ENCODE assay signal across 11 cellular contexts in genomic region chr2:101329026-101329425, GRCh38. TPM values are rescaled to one million over a fixed set of nuclear protein-coding genes. Genes with fewer than 3 reads are reported as not detected.
DNase-seq lines count a peak whose midpoint lies in the region; ATAC-seq lines count a peak whose summit lies in the region.
"Had no signal": no experiment of that assay in that cellular context is flagged by ENCODE, and none has a peak within 500 bp of the region (broad histone marks: within the 10 kb centered on the region; RNA-seq: fewer than 3 reads in every experiment).

No MANE protein-coding gene starts in this region.

- no peaks in the 10 kb centered on the region for H3K27me3 Mint-ChIP-seq in activated naive CD8-positive, alpha-beta T cell treated with anti-CD3 and anti-CD28 coated beads, Interleukin-2, amount 10 ng/mL, durations not matched to agents 7 days and 5 days
- no peaks in the 10 kb centered on the region for H3K27me3 Mint-ChIP-seq in activated naive CD8-positive, alpha-beta T cell treated with anti-CD3 and anti-CD28 coated beads for 36 hours

- peak overlapping the region; percentile 15 for H3K4me3 Mint-ChIP-seq in activated naive CD8-positive, alpha-beta T cell treated with anti-CD3 and anti-CD28 coated beads, Interleukin-2, amount 10 ng/mL, durations not matched to agents 7 days and 5 days
- no peak overlapping the region for H3K4me3 Mint-ChIP-seq in activated naive CD8-positive, alpha-beta T cell treated with anti-CD3 and anti-CD28 coated beads for 36 hours

- H3K9me3 Mint-ChIP-seq in activated naive CD8-positive, alpha-beta T cell treated with anti-CD3 and anti-CD28 coated beads, Interleukin-2, amount 10 ng/mL, durations not matched to agents 7 days and 5 days, result peaks cover 3% of the 10 kb centered on the region
- peaks cover 1% of the 10 kb centered on the region for H3K9me3 Mint-ChIP-seq in activated naive CD8-positive, alpha-beta T cell treated with anti-CD3 and anti-CD28 coated beads for 36 hours

- H3K36me3 ChIP-seq in thymus (ENCODE audit: control insufficient read depth, insufficient read depth), result no peaks in the 10 kb centered on the region
- H3K36me3 ChIP-seq: right atrium auricular region had no signal

- 12% methylated on average over 4 of the region's 4 CpGs for WGBS in thymus

- POLR2A ChIA-PET in activated naive CD8-positive, alpha-beta T cell treated with anti-CD3 and anti-CD28 coated beads, Interleukin-2, amount 10 ng/mL, durations not matched to agents 7 days and 5 days (lab: Charles Lee), result interaction anchor here (1.1 to 4.8 kb wide), 6 partner anchors 12 to 105 kb away, joined by 3 to 32 read pairs (median 14); partner anchors contain the start of genes CNOT11 and RNF149

- no peak for ATAC-seq in activated naive CD8-positive, alpha-beta T cell treated with anti-CD3 and anti-CD28 coated beads, Interleukin-2, amount 10 ng/mL, durations not matched to agents 7 days and 5 days (ENCODE audit: low read depth)
- ATAC-seq in GM21529 (IDR thresholded peaks at IDR 0.05; ENCODE audit: unreplicated experiment) (no peak), GM18502 (IDR thresholded peaks at IDR 0.05; ENCODE audit: poor library complexity, unreplicated experiment) (no peak), HG03025 (IDR thresholded peaks at IDR 0.05; ENCODE audit: low FRiP score, unreplicated experiment) (no peak)

- peak overlapping the region; percentile 99 for H3K27ac ChIP-seq in epithelial cell of prostate
- H3K27ac ChIP-seq in thymus (ENCODE audit: low read depth), result peak overlapping the region; percentile 46

- H3K9me3 ChIP-seq in thymus (ENCODE audit: control insufficient read depth), result no peaks in the 10 kb centered on the region
- H3K9me3 ChIP-seq: right atrium auricular region had no signal

- H3K27ac Mint-ChIP-seq in activated naive CD8-positive, alpha-beta T cell treated with anti-CD3 and anti-CD28 coated beads, Interleukin-2, amount 10 ng/mL, durations not matched to agents 7 days and 5 days, result no peak overlapping the region
- no peak overlapping the region for H3K27ac Mint-ChIP-seq in activated naive CD8-positive, alpha-beta T cell treated with anti-CD3 and anti-CD28 coated beads for 36 hours

- peaks cover 22% of the 10 kb centered on the region for H3K4me1 Mint-ChIP-seq in activated naive CD8-positive, alpha-beta T cell treated with anti-CD3 and anti-CD28 coated beads, Interleukin-2, amount 10 ng/mL, durations not matched to agents 7 days and 5 days
- peaks cover 35% of the 10 kb centered on the region for H3K4me1 Mint-ChIP-seq in activated naive CD8-positive, alpha-beta T cell treated with anti-CD3 and anti-CD28 coated beads for 36 hours

- H3K36me3 Mint-ChIP-seq in activated naive CD8-positive, alpha-beta T cell treated with anti-CD3 and anti-CD28 coated beads, Interleukin-2, amount 10 ng/mL, durations not matched to agents 7 days and 5 days, result peaks cover 1% of the 10 kb centered on the region
- no peaks in the 10 kb centered on the region for H3K36me3 Mint-ChIP-seq in activated naive CD8-positive, alpha-beta T cell treated with anti-CD3 and anti-CD28 coated beads for 36 hours

- peaks cover 28% of the 10 kb centered on the region for H3K4me1 ChIP-seq in thymus (ENCODE audit: control insufficient read depth, insufficient read depth, low read length)

- H3K27me3 ChIP-seq in thymus (ENCODE audit: control insufficient read depth, insufficient read depth), result no peaks in the 10 kb centered on the region
- H3K27me3 ChIP-seq: right atrium auricular region had no signal

- DNase-seq in activated naive CD8-positive, alpha-beta T cell treated with anti-CD3 and anti-CD28 coated beads, Interleukin-2, amount 10 ng/mL, durations not matched to agents 7 days and 5 days, result no peak
- no peak for DNase-seq in activated naive CD8-positive, alpha-beta T cell treated with anti-CD3 and anti-CD28 coated beads for 36 hours
- DNase-seq in T-helper 2 cell (peak in 3 of 5 experiments; percentile 22 to 78 (median 24)), epithelial cell of prostate (ENCODE audit: low read depth, low spot score) (no peak)
- DNase-seq: activated CD4-positive, CD25-positive, alpha-beta regulatory T cell treated with anti-CD3 and anti-CD28 coated beads, Interleukin-2, amount 50 U/mL, for 72 hours had no signal

- no peak overlapping the region for H3K4me3 ChIP-seq in thymus (ENCODE audit: low read length)
- H3K4me3 ChIP-seq: right atrium auricular region had no signal

RNA-seq across cellular contexts. Expression of gene RNF149, which starts 20.5 kb away (rescaled TPM):
- total RNA-seq in activated naive CD8-positive, alpha-beta T cell treated with anti-CD3 and anti-CD28 coated beads, Interleukin-2, amount 10 ng/mL, durations not matched to agents 7 days and 5 days, result 10 to 100 TPM; 90.1 to 90.3 TPM
- 10 to 100 TPM; 38.7 to 39.4 TPM for total RNA-seq in activated naive CD8-positive, alpha-beta T cell treated with anti-CD3 and anti-CD28 coated beads for 36 hours
- 105 TPM for polyA plus RNA-seq in thymus

RNA-seq across cellular contexts. Expression of gene CREG2, which starts 58.3 kb away (rescaled TPM):
- total RNA-seq in activated naive CD8-positive, alpha-beta T cell treated with anti-CD3 and anti-CD28 coated beads, Interleukin-2, amount 10 ng/mL, durations not matched to agents 7 days and 5 days, result not detected
- total RNA-seq in activated naive CD8-positive, alpha-beta T cell treated with anti-CD3 and anti-CD28 coated beads for 36 hours, result not detected
- polyA plus RNA-seq in thymus, result 0.07 TPM
- total RNA-seq: Right ventricle myocardium inferior had no signal

Comparison
In these comparisons a context has a peak if more than half of its experiments do, and no peak if none do; other contexts are left out.
1. DNase-seq: peak in T-helper 2 cell (3 of 5); none in activated naive CD8-positive, alpha-beta T cell treated with anti-CD3 and anti-CD28 coated beads, Interleukin-2, amount 10 ng/mL, durations not matched to agents 7 days and 5 days (single experiment), activated naive CD8-positive, alpha-beta T cell treated with anti-CD3 and anti-CD28 coated beads for 36 hours (single experiment) and epithelial cell of prostate (single experiment).